ENCODE assay signal across 15 cellular contexts in genomic region chr3:115141018-115141757, GRCh38. TPM values are rescaled to one million over a fixed set of nuclear protein-coding genes. Genes with fewer than 3 reads are reported as not detected.
DNase-seq lines count a peak whose midpoint lies in the region; ATAC-seq and TF ChIP-seq lines count a peak whose summit lies in the region.
"Had no signal": no experiment of that assay in that cellular context is flagged by ENCODE, and none has a peak within 500 bp of the region (broad histone marks: within the 10 kb centered on the region; RNA-seq: fewer than 3 reads in every experiment).

No MANE protein-coding gene starts in this region.

- no peaks in the 10 kb centered on the region for H3K27me3 ChIP-seq in stomach

- H3K9me3 Mint-ChIP-seq in brain = no peaks in the 10 kb centered on the region
- no peaks in the 10 kb centered on the region for H3K9me3 Mint-ChIP-seq in stimulated activated naive CD8-positive, alpha-beta T cell treated with anti-CD3 and anti-CD28 coated beads, Interleukin-15, amount 100 ng/mL, for 72 hours
- H3K9me3 Mint-ChIP-seq: naive B cell had no signal

- H3K4me1 ChIP-seq in stomach = peaks cover 0 to 25% (median 14%) of the 10 kb centered on the region in 4 donors

- H3K4me1 Mint-ChIP-seq in brain = peaks cover 40% of the 10 kb centered on the region
- peaks cover 34% of the 10 kb centered on the region for H3K4me1 Mint-ChIP-seq in stimulated activated naive CD8-positive, alpha-beta T cell treated with anti-CD3 and anti-CD28 coated beads, Interleukin-15, amount 100 ng/mL, for 72 hours

- intact Hi-C loops in stomach (cut with DNase I; ENCODE audit: low total_unique reads) = no loop called here

- peak overlapping the region in 2 of 5 experiments; percentile 9 to 72 for H3K4me3 Mint-ChIP-seq in brain
- H3K4me3 Mint-ChIP-seq in stimulated activated naive CD8-positive, alpha-beta T cell treated with anti-CD3 and anti-CD28 coated beads, Interleukin-15, amount 100 ng/mL, for 72 hours = no peak overlapping the region
- H3K4me3 Mint-ChIP-seq: naive B cell had no signal

- no peak overlapping the region for H3K27ac ChIP-seq in stomach

- peak; percentile 59 for ATAC-seq in GM19025 (IDR thresholded peaks at IDR 0.05; ENCODE audit: low read depth, unreplicated experiment)
- ATAC-seq in GM21717 (IDR thresholded peaks at IDR 0.05; ENCODE audit: unreplicated experiment) = peak; percentile 54
- ATAC-seq in HG03097 (IDR thresholded peaks at IDR 0.05; ENCODE audit: low FRiP score, unreplicated experiment) = peak; percentile 41
- no peak for ATAC-seq in stimulated activated naive CD8-positive, alpha-beta T cell treated with anti-CD3 and anti-CD28 coated beads, Interleukin-15, amount 100 ng/mL, for 72 hours
- no peak for ATAC-seq in SK-N-SH treated with all-trans-retinoic acid at 6 μM for 48 hours
- ATAC-seq: right cardiac atrium had no signal

- TF ChIP-seq POLR2A in stomach (IDR thresholded peaks at IDR 0.05) = no peak

- H3K27ac Mint-ChIP-seq in brain = peak overlapping the region in 3 of 5 experiments; percentile 1 to 24 (median 20)
- no peak overlapping the region for H3K27ac Mint-ChIP-seq in stimulated activated naive CD8-positive, alpha-beta T cell treated with anti-CD3 and anti-CD28 coated beads, Interleukin-15, amount 100 ng/mL, for 72 hours

- peaks cover 3% of the 10 kb centered on the region for H3K36me3 Mint-ChIP-seq in brain

- peaks cover 1% of the 10 kb centered on the region for H3K27me3 Mint-ChIP-seq in brain
- H3K27me3 Mint-ChIP-seq in stimulated activated naive CD8-positive, alpha-beta T cell treated with anti-CD3 and anti-CD28 coated beads, Interleukin-15, amount 100 ng/mL, for 72 hours = no peaks in the 10 kb centered on the region
- H3K27me3 Mint-ChIP-seq: naive B cell had no signal

- TF ChIP-seq EP300 in stomach (IDR thresholded peaks at IDR 0.05) = no peak

- no peak overlapping the region for H3K4me3 ChIP-seq in stomach

- no peaks in the 10 kb centered on the region for H3K36me3 ChIP-seq in stomach

- DNase-seq in stimulated activated naive CD8-positive, alpha-beta T cell treated with anti-CD3 and anti-CD28 coated beads, Interleukin-15, amount 100 ng/mL, for 72 hours = no peak
- DNase-seq in stomach = no peak
- no peak for DNase-seq in HCEC 1CT
- DNase-seq: activated T-cell treated with anti-CD3 and anti-CD28 coated beads for 4 hours; effector CD4-positive, alpha-beta T cell; naive B cell; NCI-H1105 treated with DMSO at 0.1 percent for 48 hours; NCI-H510A treated with DMSO at 0.1 percent for 48 hours; right cardiac atrium; Right ventricle myocardium superior had no signal

- no peaks in the 10 kb centered on the region for H3K9me3 ChIP-seq in stomach

- TF ChIP-seq CTCF in brain (conservative IDR thresholded peaks at IDR 0.05) = no peak
- no peak for TF ChIP-seq CTCF in stomach (IDR thresholded peaks at IDR 0.05)

TF ChIP-seq in SK-N-SH treated with all-trans-retinoic acid at 6 μM for 48 hours, 23 proteins besides CTCF, POLR2A, EP300 and RAD21:
- TF ChIP-seq CSRNP3 (CRISPR knock-in tag; IDR thresholded peaks at IDR 0.05) (no peak), ZNF8 (CRISPR knock-in tag; IDR thresholded peaks at IDR 0.05) (no peak), ZFP30 (CRISPR knock-in tag; IDR thresholded peaks at IDR 0.05) (no peak), ZNF70 (CRISPR knock-in tag; IDR thresholded peaks at IDR 0.05) (no peak), ZNF565 (CRISPR knock-in tag; conservative IDR thresholded peaks at IDR 0.05; ENCODE audit: low read depth) (no peak), OSR1 (CRISPR knock-in tag; IDR thresholded peaks at IDR 0.05) (no peak), PATZ1 (CRISPR knock-in tag; IDR thresholded peaks at IDR 0.05; ENCODE audit: borderline replicate concordance) (no peak), CREB5 (CRISPR knock-in tag; IDR thresholded peaks at IDR 0.05; ENCODE audit: low read depth) (no peak), BACH2 (CRISPR knock-in tag; IDR thresholded peaks at IDR 0.05; ENCODE audit: borderline replicate concordance) (no peak), ZC3H10 (CRISPR knock-in tag; IDR thresholded peaks at IDR 0.05) (no peak), SNAI2 (CRISPR knock-in tag; IDR thresholded peaks at IDR 0.05) (no peak)

RNA-seq across cellular contexts. Expression of gene ZBTB20, which starts 5.9 kb away (rescaled TPM):
- polyA plus RNA-seq in brain (ENCODE audit: insufficient read depth, low read depth, low replicate concordance) = 2.0 TPM
- 100 to 1,000 TPM in 1 of 5 donors, 10 to 100 TPM in 4; 36.2 to 149 (median 44.0) TPM for total RNA-seq in stomach
- polyA plus RNA-seq in stomach = 1 to 10 TPM in 1 of 3 donors, under 1 TPM in 2; 0.15 to 1.6 (median 0.28) TPM

Comparison
In these comparisons a context has a peak if more than half of its experiments do, and no peak if none do; other contexts are left out.
1. ATAC-seq: peak in GM19025 (single experiment), GM21717 (single experiment) and HG03097 (single experiment); none in stimulated activated naive CD8-positive, alpha-beta T cell treated with anti-CD3 and anti-CD28 coated beads, Interleukin-15, amount 100 ng/mL, for 72 hours (single experiment) and SK-N-SH treated with all-trans-retinoic acid at 6 μM for 48 hours (single experiment).
2. H3K27ac Mint-ChIP-seq: peak in brain (3 of 5); none in stimulated activated naive CD8-positive, alpha-beta T cell treated with anti-CD3 and anti-CD28 coated beads, Interleukin-15, amount 100 ng/mL, for 72 hours (0 of 2).